Comparison of ENCODE assay signal across 28 cellular contexts in the genomic region with DNA sequence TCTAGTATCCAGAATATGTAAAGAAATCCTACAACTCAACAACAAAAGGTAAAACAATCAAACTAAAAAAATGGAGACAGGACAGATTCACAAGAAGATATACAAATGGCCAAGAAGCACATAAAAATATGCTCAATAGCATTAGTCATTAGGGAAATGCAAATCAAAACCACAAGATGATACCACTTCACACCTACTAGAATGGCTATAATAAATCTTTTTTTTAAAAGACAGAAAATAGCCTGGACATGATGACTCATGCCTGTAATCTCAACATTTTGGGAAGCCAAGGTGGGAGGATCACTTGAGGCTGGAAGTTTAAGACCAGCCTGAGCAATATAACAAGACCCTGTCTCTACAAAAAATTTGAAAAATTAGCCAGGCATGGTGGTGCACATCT.
"Had no signal": no experiment of that assay in that cellular context is flagged by ENCODE, and none has a peak within 500 bp of the region (broad histone marks: within the 10 kb centered on the region; RNA-seq: fewer than 3 reads in every experiment).

No MANE protein-coding gene starts in this region.

- H3K27ac ChIP-seq: dorsolateral prefrontal cortex, epithelial cell of prostate, left ventricle myocardium inferior, neural progenitor cell, right lobe of liver, skin epidermis, thyroid gland, upper lobe of right lung had no signal

- H3K9ac ChIP-seq: neural progenitor cell had no signal

- H3K36me3 Mint-ChIP-seq: activated naive CD8-positive, alpha-beta T cell treated with anti-CD3 and anti-CD28 coated beads, Interleukin-2, amount 10 ng/mL, durations not matched to agents 7 days and 5 days; brain; mesothelial cell of epicardium; neural progenitor cell had no signal

- H3K4me3 Mint-ChIP-seq: activated CD4-positive, alpha-beta memory T cell treated with anti-CD3 and anti-CD28 coated beads for 36 hours; activated naive CD8-positive, alpha-beta T cell treated with anti-CD3 and anti-CD28 coated beads, Interleukin-2, amount 10 ng/mL, durations not matched to agents 7 days and 5 days; brain; central memory CD8-positive, alpha-beta T cell; mesothelial cell of epicardium; naive thymus-derived CD8-positive, alpha-beta T cell; neural progenitor cell; stimulated activated naive CD8-positive, alpha-beta T cell treated with anti-CD3 and anti-CD28 coated beads, Interleukin-15, Interleukin-2, amounts not matched to agents 100 ng/mL and 50 ng/mL, for 24 hours; T-helper 1 cell treated with Interleukin-12 subunit alpha and Interleukin-12 subunit beta and Interleukin-4 antibody, amounts not matched to agents 30 μg/mL and 1 μg/mL, for 36 hours had no signal

- FAIRE-seq: colon had no signal

- H3K27me3 ChIP-seq: dorsolateral prefrontal cortex, neural progenitor cell, right lobe of liver, thyroid gland had no signal

- H3K4me2 ChIP-seq: neural progenitor cell had no signal

- H3K9me3 Mint-ChIP-seq: activated CD4-positive, alpha-beta memory T cell treated with anti-CD3 and anti-CD28 coated beads for 36 hours; T-helper 1 cell treated with Interleukin-12 subunit alpha and Interleukin-12 subunit beta and Interleukin-4 antibody, amounts not matched to agents 30 μg/mL and 1 μg/mL, for 36 hours had no signal

- H3K9me3 ChIP-seq: right lobe of liver, thyroid gland, upper lobe of right lung had no signal

- H3K27ac Mint-ChIP-seq: activated CD4-positive, alpha-beta memory T cell treated with anti-CD3 and anti-CD28 coated beads for 36 hours; activated naive CD8-positive, alpha-beta T cell treated with anti-CD3 and anti-CD28 coated beads, Interleukin-2, amount 10 ng/mL, durations not matched to agents 7 days and 5 days; brain; mesothelial cell of epicardium; naive thymus-derived CD8-positive, alpha-beta T cell; neural progenitor cell; stimulated activated naive CD8-positive, alpha-beta T cell treated with anti-CD3 and anti-CD28 coated beads, Interleukin-15, Interleukin-2, amounts not matched to agents 100 ng/mL and 50 ng/mL, for 24 hours; T-helper 1 cell treated with Interleukin-12 subunit alpha and Interleukin-12 subunit beta and Interleukin-4 antibody, amounts not matched to agents 30 μg/mL and 1 μg/mL, for 36 hours had no signal

- H3K4me1 Mint-ChIP-seq: activated naive CD8-positive, alpha-beta T cell treated with anti-CD3 and anti-CD28 coated beads, Interleukin-2, amount 10 ng/mL, durations not matched to agents 7 days and 5 days; central memory CD8-positive, alpha-beta T cell; mesothelial cell of epicardium; naive thymus-derived CD8-positive, alpha-beta T cell had no signal

- H3K4me1 ChIP-seq: left ventricle myocardium inferior, right lobe of liver, thyroid gland, upper lobe of right lung had no signal

- DNase-seq: activated CD4-positive, alpha-beta memory T cell treated with anti-CD3 and anti-CD28 coated beads for 36 hours; activated CD4-positive, alpha-beta T cell treated with anti-CD3 and anti-CD28 coated beads for 4 hours; activated CD4-positive, CD25-positive, alpha-beta regulatory T cell; activated naive CD4-positive, alpha-beta T cell treated with Interleukin-2 at 50 U/mL for 16 hours; activated naive CD8-positive, alpha-beta T cell treated with anti-CD3 and anti-CD28 coated beads, Interleukin-2, amount 10 ng/mL, durations not matched to agents 7 days and 5 days; activated T-cell treated with anti-CD3 and anti-CD28 coated beads, Interleukin-2, amount 50 U/mL, for 48 hours; anterior cingulate cortex; dorsolateral prefrontal cortex; foreskin melanocyte; hippocampal formation; kidney glomerular epithelial cell; left ventricle myocardium inferior; naive thymus-derived CD8-positive, alpha-beta T cell; posterior cingulate gyrus; right lobe of liver; stimulated activated CD4-positive, alpha-beta T cell treated with anti-CD3 and anti-CD28 coated beads, Interleukin-1b, Interleukin-23, amount 100 ng/mL, for 48 hours; substantia nigra; thyroid gland; upper lobe of right lung had no signal

- H3K4me3 ChIP-seq: dorsolateral prefrontal cortex, left ventricle myocardium inferior, neural progenitor cell, right lobe of liver, skin epidermis, thyroid gland, upper lobe of right lung had no signal

- H2AFZ ChIP-seq: neural progenitor cell had no signal

- H3K36me3 ChIP-seq: left ventricle myocardium inferior, neural progenitor cell, right lobe of liver, thyroid gland, upper lobe of right lung had no signal
